Comparison of ENCODE assay signal across 8 cellular contexts in genomic region chr3:184298759-184299487, GRCh38. TPM values are rescaled to one million over a fixed set of nuclear protein-coding genes. Genes with fewer than 3 reads are reported as not detected.
DNase-seq lines count a peak whose midpoint lies in the region; ATAC-seq and TF ChIP-seq lines count a peak whose summit lies in the region.

Gene PSMD2 (plus strand): TSS chr3:184299241. CDS start chr3:184299267, 26 bp downstream.

- DNase-seq in G401 (ENCODE audit: low spot score) (peak; percentile 97), HCEC 1CT (peak; percentile 93), MM.1S (peak; percentile 99), SHP77 treated with DMSO at 0.1 percent for 48 hours (lab: John Stamatoyannopoulos, UW) (peak; percentile 88), fibroblast of the aortic adventitia (ENCODE audit: low read depth) (peak; percentile 94)
- peak; percentile 99 for DNase-seq in activated effector memory CD4-positive, alpha-beta T cell treated with anti-CD3 and anti-CD28 coated beads, Interleukin-2, amount 50 U/mL, for 16 hours
- peak; percentile 99 for DNase-seq in stimulated activated naive CD8-positive, alpha-beta T cell treated with anti-CD3 and anti-CD28 coated beads, Interleukin-15, Interleukin-2, amounts not matched to agents 100 U/mL and 50 U/mL, for 24 hours

- TF ChIP-seq CTCF in MM.1S (IDR thresholded peaks at IDR 0.05; ENCODE audit: low read length) (no peak), fibroblast of the aortic adventitia (IDR thresholded peaks at IDR 0.05; ENCODE audit: insufficient read depth, low read length) (no peak), nephron (IDR thresholded peaks at IDR 0.05; ENCODE audit: unreplicated experiment in 3 of 3) (no peak)

- in situ Hi-C loops in G401 (cut with HindIII; ENCODE audit: low sequenced_read_pairs) = no loop called here

- peaks cover 7% of the 10 kb centered on the region for H3F3A ChIP-seq in MM.1S (ENCODE audit: insufficient read depth, low read length)

- H3K27me3 ChIP-seq in MM.1S (replicated peaks; ENCODE audit: insufficient read depth, low read length) = peaks cover 7% of the 10 kb centered on the region; the same call in 1 of the 2 replicates

- H3K27ac ChIP-seq in MM.1S (ENCODE audit: low read length) = peak within 1 kb of the TSS; percentile 21; the same call in 1 of the 2 replicates

- peak within 1 kb of the TSS; percentile 99 for H3K4me3 Mint-ChIP-seq in nephron

- H3K4me1 ChIP-seq in MM.1S (ENCODE audit: low read length) = peaks cover 10% of the 10 kb centered on the region

- peaks cover 14% of the 10 kb centered on the region for H3K4me1 Mint-ChIP-seq in nephron

- H4K20me1 ChIP-seq in MM.1S (ENCODE audit: insufficient read depth, low read length) = no peaks in the 10 kb centered on the region

- H3K9ac ChIP-seq in MM.1S (ENCODE audit: low read length) = peak within 1 kb of the TSS; percentile 74

- no peaks in the 10 kb centered on the region for H3K9me2 ChIP-seq in MM.1S (replicated peaks; ENCODE audit: insufficient read depth, low read length)

- H3K27me3 Mint-ChIP-seq in nephron (ENCODE audit: low read depth) = peaks cover 15% of the 10 kb centered on the region

- H3K9me3 ChIP-seq in MM.1S (replicated peaks; ENCODE audit: insufficient read depth, low read length) = no peaks in the 10 kb centered on the region

- peak within 1 kb of the TSS; percentile 80 for H2AFZ ChIP-seq in MM.1S (ENCODE audit: low read length)

- no peaks in the 10 kb centered on the region for H3K9me3 Mint-ChIP-seq in nephron

- H3K27ac Mint-ChIP-seq in nephron = peak within 1 kb of the TSS; percentile 83 to 96 (median 94)

- H3K36me3 Mint-ChIP-seq in nephron (ENCODE audit: low read depth) = peaks cover 36% of the 10 kb centered on the region

- peak within 1 kb of the TSS; percentile 96 for H3K4me2 ChIP-seq in MM.1S (ENCODE audit: low read depth, low read length)

- H3K4me3 ChIP-seq in MM.1S (ENCODE audit: low read length) (peak within 1 kb of the TSS; percentile 92), fibroblast of the aortic adventitia (ENCODE audit: low read depth, low read length) (peak within 1 kb of the TSS; percentile 95)

- peak; percentile 96 for ATAC-seq in stimulated activated naive CD8-positive, alpha-beta T cell treated with anti-CD3 and anti-CD28 coated beads, Interleukin-15, Interleukin-2, amounts not matched to agents 100 U/mL and 50 U/mL, for 24 hours

- peaks cover 48% of the 10 kb centered on the region for H3K79me2 ChIP-seq in MM.1S (ENCODE audit: low read length)

- peaks cover 27% of the 10 kb centered on the region for H3K36me3 ChIP-seq in MM.1S (replicated peaks; ENCODE audit: insufficient read depth, low read length)

RNA-seq across cellular contexts. Expression of gene PSMD2, which starts in this region (rescaled TPM):
- total RNA-seq in G401 (2014; rRNA removed; shearing (Covaris generic)) = 629 and 907 TPM in 2 replicates
- 129 and 333 TPM in 2 replicates for total RNA-seq in fibroblast of the aortic adventitia (ENCODE audit: low replicate concordance)

Comparison
In these comparisons a context has a peak if more than half of its experiments do, and no peak if none do; other contexts are left out.
1. Peak in every context shown above with its lines: DNase-seq, ATAC-seq, H3K4me3 ChIP-seq and H3K27ac ChIP-seq.